17 cellular contexts compared by ENCODE assay signal in the genomic region with DNA sequence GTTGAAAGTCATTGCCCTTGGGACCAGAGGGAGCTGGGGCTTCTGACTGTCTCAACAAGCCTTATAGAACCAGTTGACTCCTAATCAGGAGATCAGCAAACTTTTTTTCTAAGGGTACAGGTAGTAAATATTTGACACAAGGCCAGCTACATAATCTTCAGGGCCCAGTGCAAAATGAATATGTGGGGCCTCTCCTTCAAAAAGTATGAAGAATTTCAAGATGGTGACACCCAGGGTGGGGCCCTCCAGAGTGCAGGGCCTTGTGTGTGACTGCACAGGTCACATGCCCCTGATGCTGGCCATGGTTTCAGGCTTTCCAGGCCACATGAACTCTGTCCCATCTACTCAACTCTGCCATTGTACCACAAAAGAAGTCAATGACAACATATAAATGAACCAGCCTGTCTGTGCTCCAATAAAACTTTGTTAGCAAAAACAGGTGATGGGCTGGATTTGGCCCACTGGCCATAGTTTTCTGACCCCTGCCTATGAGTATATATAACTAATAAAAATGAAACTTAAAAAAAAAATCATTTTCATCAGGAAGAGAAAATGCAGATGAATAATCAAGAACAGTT. TPM values are rescaled to one million over a fixed set of nuclear protein-coding genes. Genes with fewer than 3 reads are reported as not detected.
"Had no signal": no experiment of that assay in that cellular context is flagged by ENCODE, and none has a peak within 500 bp of the region (broad histone marks: within the 10 kb centered on the region; RNA-seq: fewer than 3 reads in every experiment).

No MANE protein-coding gene starts in this region.

- H3K27ac Mint-ChIP-seq: naive B cell; stimulated activated memory B cell treated with anti-CD40 and anti-IgM and Interleukin-4, amounts not matched to agents 10 μg/mL and 1 μg/mL and 100 μg/mL, for 72 hours had no signal

- H3K4me1 Mint-ChIP-seq: naive B cell; stimulated activated memory B cell treated with anti-CD40 and anti-IgM and Interleukin-4, amounts not matched to agents 10 μg/mL and 1 μg/mL and 100 μg/mL, for 72 hours had no signal

- ATAC-seq: activated CD8-positive, alpha-beta memory T cell treated with anti-CD3 and anti-CD28 coated beads, Interleukin-2, amount 10 ng/mL, durations not matched to agents 7 days and 5 days; activated T-cell treated with anti-CD3 and anti-CD28 coated beads, Interleukin-2, amount 50 U/mL, for 4 hours; psoas muscle; right lobe of liver; stimulated activated memory B cell treated with anti-CD40 and anti-IgM and Interleukin-4, amounts not matched to agents 10 μg/mL and 1 μg/mL and 100 μg/mL, for 72 hours had no signal

- DNase-seq: activated CD4-positive, CD25-positive, alpha-beta regulatory T cell; activated CD8-positive, alpha-beta memory T cell treated with anti-CD3 and anti-CD28 coated beads, Interleukin-2, amount 10 ng/mL, durations not matched to agents 7 days and 5 days; activated naive CD4-positive, alpha-beta T cell; activated T-cell treated with anti-CD3 and anti-CD28 coated beads, Interleukin-2, amount 50 U/mL, for 4 hours; colonic mucosa; effector CD4-positive, alpha-beta T cell; hypothalamus; naive B cell; stimulated activated CD4-positive, alpha-beta T cell treated with anti-CD3 and anti-CD28 coated beads, Interleukin-1b, Interleukin-23, amount 100 ng/mL, for 48 hours; T-helper 2 cell had no signal

- H3K36me3 Mint-ChIP-seq: activated CD8-positive, alpha-beta memory T cell treated with anti-CD3 and anti-CD28 coated beads, Interleukin-2, amount 10 ng/mL, durations not matched to agents 7 days and 5 days; stimulated activated memory B cell treated with anti-CD40 and anti-IgM and Interleukin-4, amounts not matched to agents 10 μg/mL and 1 μg/mL and 100 μg/mL, for 72 hours had no signal

- H3K27ac ChIP-seq: cardiac muscle cell, colonic mucosa, neutrophil, psoas muscle, right lobe of liver, SK-N-MC had no signal

- H3K4me3 ChIP-seq: cardiac muscle cell, colonic mucosa, psoas muscle, right lobe of liver, SK-N-MC, spleen had no signal

- H3K9me3 ChIP-seq: colonic mucosa, neutrophil, psoas muscle, right lobe of liver had no signal

- H3K4me3 Mint-ChIP-seq: activated CD8-positive, alpha-beta memory T cell treated with anti-CD3 and anti-CD28 coated beads, Interleukin-2, amount 10 ng/mL, durations not matched to agents 7 days and 5 days; activated T-cell treated with anti-CD3 and anti-CD28 coated beads, Interleukin-2, amount 50 U/mL, for 4 hours; naive B cell; stimulated activated memory B cell treated with anti-CD40 and anti-IgM and Interleukin-4, amounts not matched to agents 10 μg/mL and 1 μg/mL and 100 μg/mL, for 72 hours had no signal

- H3K36me3 ChIP-seq: cardiac muscle cell, colonic mucosa, neutrophil, right lobe of liver, spleen had no signal

- H3K27me3 ChIP-seq: cardiac muscle cell, colonic mucosa, right lobe of liver had no signal

- H3K4me1 ChIP-seq: colonic mucosa, psoas muscle had no signal

RNA-seq across cellular contexts. Expression of a gene that starts 6.1 kb away (rescaled TPM):
- total RNA-seq: activated CD8-positive, alpha-beta memory T cell treated with anti-CD3 and anti-CD28 coated beads, Interleukin-2, amount 10 ng/mL, durations not matched to agents 7 days and 5 days had no signal

RNA-seq across cellular contexts. Expression of a gene that starts 7.1 kb away (rescaled TPM):
- total RNA-seq: activated CD8-positive, alpha-beta memory T cell treated with anti-CD3 and anti-CD28 coated beads, Interleukin-2, amount 10 ng/mL, durations not matched to agents 7 days and 5 days had no signal

RNA-seq across cellular contexts. Expression of a gene that starts 17.0 kb away (rescaled TPM):
- total RNA-seq: activated CD8-positive, alpha-beta memory T cell treated with anti-CD3 and anti-CD28 coated beads, Interleukin-2, amount 10 ng/mL, durations not matched to agents 7 days and 5 days; cardiac muscle cell had no signal
